In the genomic region with DNA sequence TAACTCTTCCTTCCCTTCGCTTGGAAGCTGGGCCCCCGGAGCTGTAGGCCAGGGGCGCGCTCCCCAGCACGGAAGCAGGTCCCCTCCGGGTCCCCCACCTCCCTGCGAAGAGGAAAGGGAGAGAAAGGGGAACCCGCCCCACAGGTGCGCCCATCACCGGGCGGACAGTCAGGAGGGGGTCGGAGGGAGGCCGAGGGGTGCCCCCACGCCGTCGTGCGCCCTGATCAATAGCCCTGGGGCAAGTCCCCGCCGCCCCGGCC, we compare ENCODE assay signal across 8 cellular contexts. TPM values are rescaled to one million over a fixed set of nuclear protein-coding genes. Genes with fewer than 3 reads are reported as not detected.
DNase-seq lines count a peak whose midpoint lies in the region; ATAC-seq and TF ChIP-seq lines count a peak whose summit lies in the region.

No MANE protein-coding gene starts in this region.

- no peak for TF ChIP-seq CTCF in SU-DHL-6 (IDR thresholded peaks at IDR 0.05; ENCODE audit: insufficient read depth, low read length, poor library complexity, severe bottlenecking)

- H3K4me3 ChIP-seq in SU-DHL-6 (ENCODE audit: insufficient read depth, low read length, poor library complexity, severe bottlenecking) = peak overlapping the region; percentile 50
- H3K4me3 ChIP-seq in skeletal muscle tissue (ENCODE audit: low read length in 3 of 3) = peak overlapping the region; percentile 62 to 81 (median 74)

- peak overlapping the region; percentile 50 for H3K9ac ChIP-seq in SU-DHL-6 (ENCODE audit: low read length)
- peak overlapping the region; percentile 72 to 89 (median 80) for H3K9ac ChIP-seq in skeletal muscle tissue (ENCODE audit: low read depth in 1 of 3, low read length in 3 of 3)

- no peaks in the 10 kb centered on the region for H3K27me3 ChIP-seq in SU-DHL-6 (ENCODE audit: low read length)
- H3K27me3 ChIP-seq in skeletal muscle tissue (ENCODE audit: control insufficient read depth in 3 of 3, insufficient read depth in 3 of 3, low read length in 3 of 3) = no peaks in the 10 kb centered on the region

- H3K36me3 ChIP-seq in SU-DHL-6 (ENCODE audit: low read length) (no peaks in the 10 kb centered on the region), skeletal muscle tissue (ENCODE audit: control insufficient read depth in 3 of 3, insufficient read depth in 3 of 3, low read length in 3 of 3) (no peaks in the 10 kb centered on the region)

- ATAC-seq in GM21447 (IDR thresholded peaks at IDR 0.05; ENCODE audit: unreplicated experiment) = peak; percentile 6
- no peak for ATAC-seq in HG03460 (IDR thresholded peaks at IDR 0.05; ENCODE audit: unreplicated experiment)
- ATAC-seq in activated CD4-positive, CD25-positive, alpha-beta regulatory T cell treated with anti-CD3 and anti-CD28 coated beads, Interleukin-2, amount 50 U/mL, for 24 hours = no peak

- H3K4me2 ChIP-seq in SU-DHL-6 (ENCODE audit: low read depth, low read length, poor library complexity, severe bottlenecking) = peak overlapping the region; percentile 50

- DNase-seq in germinal center (ENCODE audit: low spot score) (peak; percentile 41), HuH-7 (ENCODE audit: low spot score) (no peak), HCEC 1CT (no peak)

- no peaks in the 10 kb centered on the region for H4K20me1 ChIP-seq in SU-DHL-6 (ENCODE audit: low read depth, low read length)

- H3K79me2 ChIP-seq in SU-DHL-6 (ENCODE audit: insufficient read depth, low read length) = no peaks in the 10 kb centered on the region

- no peak overlapping the region for H3K27ac ChIP-seq in SU-DHL-6 (ENCODE audit: low read depth, low read length)
- peak overlapping the region; percentile 91 for H3K27ac ChIP-seq in skeletal muscle tissue (ENCODE audit: low read depth, low read length)

- H2AFZ ChIP-seq in SU-DHL-6 (ENCODE audit: low read depth, low read length, severe bottlenecking) = peak overlapping the region; percentile 68

- H3K9me3 ChIP-seq in SU-DHL-6 (ENCODE audit: insufficient read depth, low read length) (no peaks in the 10 kb centered on the region), skeletal muscle tissue (ENCODE audit: control insufficient read depth in 3 of 3, low read length in 3 of 3) (no peaks in the 10 kb centered on the region)

- no peaks in the 10 kb centered on the region; the same call in 1 of the 2 replicates for H3F3A ChIP-seq in SU-DHL-6 (ENCODE audit: insufficient read depth)

- no peaks in the 10 kb centered on the region for H3K9me2 ChIP-seq in SU-DHL-6 (replicated peaks; ENCODE audit: insufficient read depth, low read length)

- peaks cover 34 to 64% (median 53%) of the 10 kb centered on the region in 3 donors for H3K4me1 ChIP-seq in skeletal muscle tissue (ENCODE audit: control insufficient read depth in 3 of 3, insufficient read depth in 3 of 3, low read length in 3 of 3)

RNA-seq across cellular contexts. Expression of gene AGPAT2, which starts 0.8 kb away (rescaled TPM):
- total RNA-seq in skeletal muscle tissue = 27.1 TPM

RNA-seq across cellular contexts. Expression of gene EGFL7, which starts 23.7 kb away (rescaled TPM):
- 51.7 TPM for total RNA-seq in skeletal muscle tissue

RNA-seq across cellular contexts. Expression of gene DIPK1B, which starts 25.9 kb away (rescaled TPM):
- total RNA-seq in skeletal muscle tissue = 11.0 TPM

RNA-seq across cellular contexts. Expression of gene LCN10, which starts 56.3 kb away (rescaled TPM):
- total RNA-seq in skeletal muscle tissue = 2.1 TPM
